ENCODE assay signal across 19 cellular contexts in genomic region chr20:51419646-51420045, GRCh38.
A peak's percentile ranks its signal among the peaks of the same experiment; 100 is the strongest.
DNase-seq lines count a peak whose midpoint lies in the region; ATAC-seq and TF ChIP-seq lines count a peak whose summit lies in the region.
"Had no signal": no experiment of that assay in that cellular context is flagged by ENCODE, and none has a peak within 500 bp of the region (broad histone marks: within the 10 kb centered on the region; RNA-seq: fewer than 3 reads in every experiment).

No MANE protein-coding gene starts in this region.

- H3K27ac Mint-ChIP-seq in activated T-cell treated with anti-CD3 and anti-CD28 coated beads, Interleukin-2, amount 50 U/mL, for 72 hours: peak overlapping the region; percentile 58
- H3K27ac Mint-ChIP-seq in central memory CD8-positive, alpha-beta T cell (ENCODE audit: low read depth): peak overlapping the region; percentile 98
- H3K27ac Mint-ChIP-seq in stimulated activated memory B cell treated with anti-CD40 and anti-IgM and Interleukin-4, amounts not matched to agents 10 μg/mL and 1 μg/mL and 100 μg/mL, for 72 hours: peak overlapping the region; percentile 72

- H3K9me3 Mint-ChIP-seq in activated T-cell treated with anti-CD3 and anti-CD28 coated beads, Interleukin-2, amount 50 U/mL, for 72 hours: no peaks in the 10 kb centered on the region
- H3K9me3 Mint-ChIP-seq in central memory CD8-positive, alpha-beta T cell: no peaks in the 10 kb centered on the region
- no peaks in the 10 kb centered on the region for H3K9me3 Mint-ChIP-seq in stimulated activated memory B cell treated with anti-CD40 and anti-IgM and Interleukin-4, amounts not matched to agents 10 μg/mL and 1 μg/mL and 100 μg/mL, for 72 hours
- H3K9me3 Mint-ChIP-seq: naive thymus-derived CD4-positive, alpha-beta T cell had no signal

- no peaks in the 10 kb centered on the region for H3F3A ChIP-seq in OCI-LY1 (ENCODE audit: insufficient read depth, low read length)

- H3K4me1 Mint-ChIP-seq in activated T-cell treated with anti-CD3 and anti-CD28 coated beads, Interleukin-2, amount 50 U/mL, for 72 hours (ENCODE audit: low read depth): peaks cover 85% of the 10 kb centered on the region
- H3K4me1 Mint-ChIP-seq in central memory CD8-positive, alpha-beta T cell: peaks cover 66% of the 10 kb centered on the region
- peaks cover 70% of the 10 kb centered on the region for H3K4me1 Mint-ChIP-seq in stimulated activated memory B cell treated with anti-CD40 and anti-IgM and Interleukin-4, amounts not matched to agents 10 μg/mL and 1 μg/mL and 100 μg/mL, for 72 hours

- DNase-seq in activated T-cell treated with anti-CD3 and anti-CD28 coated beads, Interleukin-2, amount 50 U/mL, for 72 hours: no peak
- DNase-seq in activated T-cell treated with anti-CD3 and anti-CD28 coated beads, Interleukin-2, amount 50 U/mL, for 1 hour: no peak
- no peak for DNase-seq in central memory CD8-positive, alpha-beta T cell (ENCODE audit: low spot score in 2 of 2)
- DNase-seq in Kasumi-1 (lab: John Stamatoyannopoulos, UW) (no peak), foreskin keratinocyte (no peak)
- DNase-seq: activated gamma-delta T cell; anterior cingulate cortex; central memory CD4-positive, alpha-beta T cell; naive thymus-derived CD4-positive, alpha-beta T cell; NCI-H1436 treated with DMSO at 0.1 percent for 48 hours; NCI-H2171; NCI-H526 treated with DMSO at 0.1 percent for 48 hours; Right ventricle myocardium superior; sigmoid colon; thyroid gland had no signal

- H3K27me3 ChIP-seq in OCI-LY1 (ENCODE audit: insufficient read depth, low read length) (no peaks in the 10 kb centered on the region), foreskin keratinocyte (peaks cover 32% of the 10 kb centered on the region)
- H3K27me3 ChIP-seq: sigmoid colon, thyroid gland had no signal

- H3K36me3 Mint-ChIP-seq in activated T-cell treated with anti-CD3 and anti-CD28 coated beads, Interleukin-2, amount 50 U/mL, for 72 hours (ENCODE audit: insufficient read depth in 2 of 2): peaks cover 6 to 33% of the 10 kb centered on the region in 2 donors
- H3K36me3 Mint-ChIP-seq in central memory CD8-positive, alpha-beta T cell (ENCODE audit: insufficient read depth): peaks cover 54% of the 10 kb centered on the region
- H3K36me3 Mint-ChIP-seq in stimulated activated memory B cell treated with anti-CD40 and anti-IgM and Interleukin-4, amounts not matched to agents 10 μg/mL and 1 μg/mL and 100 μg/mL, for 72 hours: peaks cover 54% of the 10 kb centered on the region

- peak overlapping the region in 1 of 2 donors; percentile 24 for H3K4me3 Mint-ChIP-seq in activated T-cell treated with anti-CD3 and anti-CD28 coated beads, Interleukin-2, amount 50 U/mL, for 72 hours
- no peak overlapping the region for H3K4me3 Mint-ChIP-seq in central memory CD8-positive, alpha-beta T cell
- no peak overlapping the region for H3K4me3 Mint-ChIP-seq in stimulated activated memory B cell treated with anti-CD40 and anti-IgM and Interleukin-4, amounts not matched to agents 10 μg/mL and 1 μg/mL and 100 μg/mL, for 72 hours
- H3K4me3 Mint-ChIP-seq: naive thymus-derived CD4-positive, alpha-beta T cell had no signal

- no peaks in the 10 kb centered on the region for H3K79me2 ChIP-seq in OCI-LY1 (ENCODE audit: insufficient read depth, low read length)

- H4K20me1 ChIP-seq in OCI-LY1 (ENCODE audit: insufficient read depth, low read length): no peaks in the 10 kb centered on the region

- H3K36me3 ChIP-seq in OCI-LY1 (ENCODE audit: insufficient read depth, low read length): peaks cover 61% of the 10 kb centered on the region
- H3K36me3 ChIP-seq: sigmoid colon, thyroid gland had no signal

- no peak for ATAC-seq in activated T-cell treated with anti-CD3 and anti-CD28 coated beads, Interleukin-2, amount 50 U/mL, for 72 hours (replicated peaks in 1 of 2)
- no peak for ATAC-seq in central memory CD8-positive, alpha-beta T cell (replicated peaks; ENCODE audit: extremely low read depth, poor library complexity, severe bottlenecking)
- ATAC-seq in stimulated activated memory B cell treated with anti-CD40 and anti-IgM and Interleukin-4, amounts not matched to agents 10 μg/mL and 1 μg/mL and 100 μg/mL, for 72 hours: no peak
- ATAC-seq in GM19035 (IDR thresholded peaks at IDR 0.05; ENCODE audit: unreplicated experiment): no peak
- no peak for ATAC-seq in foreskin keratinocyte
- ATAC-seq: naive thymus-derived CD4-positive, alpha-beta T cell had no signal

- H3K4me1 ChIP-seq in OCI-LY1 (ENCODE audit: insufficient read depth, low read length, severe bottlenecking) (peaks cover 26% of the 10 kb centered on the region), foreskin keratinocyte (no peaks in the 10 kb centered on the region)
- H3K4me1 ChIP-seq: sigmoid colon had no signal

- H3K9me3 ChIP-seq in OCI-LY1 (ENCODE audit: low read length): no peaks in the 10 kb centered on the region
- H3K9me3 ChIP-seq: sigmoid colon, thyroid gland had no signal

- no peak overlapping the region for H3K9ac ChIP-seq in OCI-LY1 (ENCODE audit: low read length)

- no peak overlapping the region for H3K4me3 ChIP-seq in OCI-LY1 (ENCODE audit: low read depth, low read length, poor library complexity, severe bottlenecking)
- H3K4me3 ChIP-seq: sigmoid colon, thyroid gland had no signal

- H3K4me2 ChIP-seq in OCI-LY1 (ENCODE audit: low read length): no peak overlapping the region

- TF ChIP-seq CTCF in OCI-LY1 (IDR thresholded peaks at IDR 0.05; ENCODE audit: low read length) (no peak), foreskin keratinocyte (conservative IDR thresholded peaks at IDR 0.05) (no peak)

- H3K27me3 Mint-ChIP-seq in activated T-cell treated with anti-CD3 and anti-CD28 coated beads, Interleukin-2, amount 50 U/mL, for 72 hours (ENCODE audit: low read depth): no peaks in the 10 kb centered on the region
- no peaks in the 10 kb centered on the region for H3K27me3 Mint-ChIP-seq in central memory CD8-positive, alpha-beta T cell
- H3K27me3 Mint-ChIP-seq in stimulated activated memory B cell treated with anti-CD40 and anti-IgM and Interleukin-4, amounts not matched to agents 10 μg/mL and 1 μg/mL and 100 μg/mL, for 72 hours: no peaks in the 10 kb centered on the region
- H3K27me3 Mint-ChIP-seq: naive thymus-derived CD4-positive, alpha-beta T cell had no signal

- no peaks in the 10 kb centered on the region for H3K9me2 ChIP-seq in OCI-LY1 (ENCODE audit: low read depth, low read length)

- H3K27ac ChIP-seq in OCI-LY1 (ENCODE audit: low read depth, low read length, poor library complexity, severe bottlenecking) (peak overlapping the region; percentile 28), foreskin keratinocyte (no peak overlapping the region)
- H3K27ac ChIP-seq: HL-60, sigmoid colon, thyroid gland had no signal

- H2AFZ ChIP-seq in OCI-LY1 (ENCODE audit: low read length): no peak overlapping the region
